Comparison of ENCODE assay signal across 12 cellular contexts in genomic region chr18:49697757-49698595, GRCh38.
DNase-seq lines count a peak whose midpoint lies in the region; ATAC-seq and TF ChIP-seq lines count a peak whose summit lies in the region.
"Had no signal": no experiment of that assay in that cellular context is flagged by ENCODE, and none has a peak within 500 bp of the region (broad histone marks: within the 10 kb centered on the region; RNA-seq: fewer than 3 reads in every experiment).

No MANE protein-coding gene starts in this region.

- H3K27ac Mint-ChIP-seq in activated naive CD4-positive, alpha-beta T cell treated with anti-CD3 and anti-CD28 coated beads, Interleukin-2, amount 50 U/mL, for 72 hours, result no peak overlapping the region
- H3K27ac Mint-ChIP-seq: activated naive CD8-positive, alpha-beta T cell treated with anti-CD3 and anti-CD28 coated beads, Interleukin-2, amount 50 U/mL, for 24 hours; B cell had no signal

- DNase-seq in Right ventricle myocardium inferior (ENCODE audit: missing footprints), result no peak
- DNase-seq in right atrium auricular region (ENCODE audit: low spot score), result no peak
- DNase-seq in dermis blood vessel endothelial cell, result peak; percentile 18
- DNase-seq in left lobe of liver (ENCODE audit: low spot score), result no peak
- DNase-seq in aorta, result peak in 1 of 2 donors; percentile 57
- DNase-seq in ascending aorta (ENCODE audit: low spot score in 2 of 2), result no peak
- no peak for DNase-seq in activated naive CD4-positive, alpha-beta T cell treated with anti-CD3 and anti-CD28 coated beads, Interleukin-2, amount 50 U/mL, for 72 hours (ENCODE audit: low spot score in 2 of 2)
- no peak for DNase-seq in coronary artery (ENCODE audit: low spot score)
- DNase-seq: activated naive CD8-positive, alpha-beta T cell treated with anti-CD3 and anti-CD28 coated beads, Interleukin-2, amount 50 U/mL, for 24 hours; kidney glomerular epithelial cell; T-helper 2 cell had no signal

- no peaks in the 10 kb centered on the region for H3K36me3 ChIP-seq in right atrium auricular region
- H3K36me3 ChIP-seq in aorta (ENCODE audit: control insufficient read depth in 1 of 2, insufficient read depth in 2 of 2, low read length in 1 of 2), result no peaks in the 10 kb centered on the region
- H3K36me3 ChIP-seq in ascending aorta, result no peaks in the 10 kb centered on the region

- ATAC-seq in Right ventricle myocardium inferior, result peak; percentile 66
- ATAC-seq in left lobe of liver, result peak; percentile 81
- ATAC-seq in aorta (ENCODE audit: low FRiP score), result peak; percentile 33
- no peak for ATAC-seq in activated naive CD4-positive, alpha-beta T cell treated with anti-CD3 and anti-CD28 coated beads, Interleukin-2, amount 50 U/mL, for 72 hours
- ATAC-seq: activated naive CD8-positive, alpha-beta T cell treated with anti-CD3 and anti-CD28 coated beads, Interleukin-2, amount 50 U/mL, for 24 hours had no signal

- H3K4me3 ChIP-seq in right atrium auricular region (no peak overlapping the region), aorta (ENCODE audit: low read length in 2 of 2) (no peak overlapping the region), ascending aorta (no peak overlapping the region), coronary artery (no peak overlapping the region)

- 8 to 16% methylated on average over 8 of the region's 8 CpGs for WGBS in aorta, 2 donors

- TF ChIP-seq CTCF in right atrium auricular region (IDR thresholded peaks at IDR 0.05) (no peak), ascending aorta (IDR thresholded peaks at IDR 0.05) (no peak), coronary artery (IDR thresholded peaks at IDR 0.05) (no peak)

- peaks cover 0 to 5% of the 10 kb centered on the region in 2 donors for H3K4me1 ChIP-seq in right atrium auricular region
- H3K4me1 ChIP-seq in aorta (ENCODE audit: control insufficient read depth in 1 of 2, insufficient read depth in 2 of 2, low read length in 2 of 2), result no peaks in the 10 kb centered on the region
- no peaks in the 10 kb centered on the region for H3K4me1 ChIP-seq in ascending aorta

- H3K27me3 ChIP-seq in right atrium auricular region (no peaks in the 10 kb centered on the region), aorta (ENCODE audit: control insufficient read depth in 1 of 2, insufficient read depth in 2 of 2, low read length in 1 of 2) (no peaks in the 10 kb centered on the region), ascending aorta (no peaks in the 10 kb centered on the region)

- H3K36me3 Mint-ChIP-seq in activated naive CD4-positive, alpha-beta T cell treated with anti-CD3 and anti-CD28 coated beads, Interleukin-2, amount 50 U/mL, for 72 hours, result no peaks in the 10 kb centered on the region

- intact Hi-C loops in Right ventricle myocardium inferior (cut with DNase I) (no loop called here), aorta (cut with DNase I) (no loop called here), ascending aorta (cut with DNase I) (no loop called here)

- no peaks in the 10 kb centered on the region for H3K9me3 ChIP-seq in right atrium auricular region
- no peaks in the 10 kb centered on the region for H3K9me3 ChIP-seq in aorta (ENCODE audit: control insufficient read depth, low read length)
- no peaks in the 10 kb centered on the region for H3K9me3 ChIP-seq in ascending aorta

- no peak overlapping the region for H3K27ac ChIP-seq in right atrium auricular region
- H3K27ac ChIP-seq in aorta (ENCODE audit: low read depth in 1 of 2, low read length in 2 of 2), result no peak overlapping the region
- H3K27ac ChIP-seq in ascending aorta, result peak overlapping the region in 1 of 2 donors; percentile 12
- no peak overlapping the region for H3K27ac ChIP-seq in coronary artery

- H3K9me3 Mint-ChIP-seq in activated naive CD4-positive, alpha-beta T cell treated with anti-CD3 and anti-CD28 coated beads, Interleukin-2, amount 50 U/mL, for 72 hours, result no peaks in the 10 kb centered on the region
- H3K9me3 Mint-ChIP-seq: activated naive CD8-positive, alpha-beta T cell treated with anti-CD3 and anti-CD28 coated beads, Interleukin-2, amount 50 U/mL, for 24 hours had no signal

Comparison
In these comparisons a context has a peak if more than half of its experiments do, and no peak if none do; other contexts are left out.
1. ATAC-seq: peak in Right ventricle myocardium inferior (single experiment), left lobe of liver (single experiment) and aorta (single experiment); none in activated naive CD4-positive, alpha-beta T cell treated with anti-CD3 and anti-CD28 coated beads, Interleukin-2, amount 50 U/mL, for 72 hours (0 of 2).